In the genomic region with DNA sequence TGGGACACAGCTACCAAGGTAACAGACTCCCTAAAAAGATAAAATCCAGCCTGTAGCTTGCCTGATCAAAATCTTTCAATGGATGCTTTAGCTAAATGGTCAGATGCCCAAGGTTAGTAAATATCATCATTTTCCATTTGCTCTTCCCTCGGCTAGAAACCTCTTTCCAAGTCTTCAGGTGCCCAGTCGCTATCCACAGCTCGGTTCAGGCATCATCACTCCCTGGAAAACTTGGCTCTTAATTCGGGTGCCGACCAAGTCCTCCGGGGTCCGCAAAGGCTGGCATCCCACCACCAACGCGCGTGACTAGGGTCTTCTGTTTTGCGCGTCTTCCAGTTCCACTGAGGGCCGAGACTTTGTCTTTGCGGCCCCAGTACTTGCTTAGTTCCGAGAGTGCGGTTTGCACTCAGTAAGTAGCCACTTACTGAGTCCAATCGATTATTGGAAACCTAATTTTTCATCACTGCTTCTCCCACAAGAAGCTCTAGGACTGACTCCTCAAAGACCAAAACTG, we compare ENCODE assay signal across 8 cellular contexts. TPM values are rescaled to one million over a fixed set of nuclear protein-coding genes. Genes with fewer than 3 reads are reported as not detected.
DNase-seq lines count a peak whose midpoint lies in the region; ATAC-seq, FAIRE-seq and TF ChIP-seq lines count a peak whose summit lies in the region.

No MANE protein-coding gene starts in this region.

- no peaks in the 10 kb centered on the region for H3K27me3 ChIP-seq in endothelial cell of umbilical vein (ENCODE audit: control insufficient read depth in 2 of 2, insufficient read depth in 2 of 2, low read length in 2 of 2)

- TF ChIP-seq CTCF in endothelial cell of umbilical vein (IDR thresholded peaks at IDR 0.05; ENCODE audit: extremely low read depth in 1 of 2, insufficient read depth in 1 of 2, low read depth in 1 of 2, low read length in 2 of 2): no peak

- H3K9me3 ChIP-seq in endothelial cell of umbilical vein (replicated peaks; ENCODE audit: control insufficient read depth, insufficient read depth, low read length): no peaks in the 10 kb centered on the region

- peak overlapping the region; percentile 81 for H3K9ac ChIP-seq in endothelial cell of umbilical vein (replicated peaks; ENCODE audit: extremely low read depth, insufficient read depth, low read length)

- H3K79me2 ChIP-seq in endothelial cell of umbilical vein (ENCODE audit: control insufficient read depth, insufficient read depth, low read length): no peaks in the 10 kb centered on the region

- H3K4me1 ChIP-seq in endothelial cell of umbilical vein (ENCODE audit: control insufficient read depth, extremely low read depth, insufficient read depth, low read length): peaks cover 6% of the 10 kb centered on the region

- no peaks in the 10 kb centered on the region for H4K20me1 ChIP-seq in endothelial cell of umbilical vein (replicated peaks; ENCODE audit: control insufficient read depth, extremely low read depth, insufficient read depth, low read length)

- FAIRE-seq in endothelial cell of umbilical vein (lab: Jason Lieb, UNC): no peak

- H3K27ac ChIP-seq in endothelial cell of umbilical vein (ENCODE audit: insufficient read depth, low read depth, low read length): peak overlapping the region; percentile 60

- POLR2A ChIA-PET in endothelial cell of umbilical vein (lab: Charles Lee): no interaction called here

- peak overlapping the region; percentile 38 for H2AFZ ChIP-seq in endothelial cell of umbilical vein (ENCODE audit: low read depth, low read length)

- TSS peak; percentile 15 for BruUV-seq in endothelial cell of umbilical vein (replicated peaks; lab: Mats Ljungman, UMichigan)

- CTCF ChIA-PET in endothelial cell of umbilical vein (lab: Charles Lee): interaction anchor here (0.9 to 2.5 kb wide), 3 partner anchors 13 to 60 kb away, joined by 3 to 8 read pairs (median 3); a partner anchor contains a TSS

- DNase-seq in OCI-M1 (lab: John Stamatoyannopoulos, UW): peak; percentile 58
- no peak for DNase-seq in endothelial cell of umbilical vein (ENCODE audit: low read depth, low spot score)
- DNase-seq in pons (ENCODE audit: low spot score): peak; percentile 20
- no peak for DNase-seq in NCI-H2029 (lab: John Stamatoyannopoulos, UW)

- H3K9me1 ChIP-seq in endothelial cell of umbilical vein (replicated peaks; ENCODE audit: control insufficient read depth, extremely low read depth, insufficient read depth, low read length): no peaks in the 10 kb centered on the region

- dilution Hi-C loops in endothelial cell of umbilical vein (cut with MboI; ENCODE audit: extremely low pct_ligation_motif_present, low sequenced_read_pairs): no loop called here

- peak overlapping the region; percentile 84 for H3K4me2 ChIP-seq in endothelial cell of umbilical vein (ENCODE audit: insufficient read depth, low read length)

- H3K4me3 ChIP-seq in GM08714 (ENCODE audit: low read length) (peak overlapping the region; percentile 84), endothelial cell of umbilical vein (replicated peaks in 1 of 3; ENCODE audit: insufficient read depth in 1 of 3, low read depth in 1 of 3, low read length in 3 of 3) (peak overlapping the region; percentile 25 to 83 (median 79))

- TF ChIP-seq POLR2A in endothelial cell of umbilical vein (IDR thresholded peaks at IDR 0.05; ENCODE audit: low read depth, low read length): no peak

- no peaks in the 10 kb centered on the region for H3K36me3 ChIP-seq in endothelial cell of umbilical vein (ENCODE audit: control insufficient read depth in 2 of 2, extremely low read depth in 1 of 2, insufficient read depth in 2 of 2, low read length in 2 of 2)

- intact Hi-C loops in endothelial cell of umbilical vein (cut with micrococcal nuclease): loop anchor here (5.0 to 10.0 kb wide), 2 partner anchors 413 to 639 kb away; a partner anchor contains a TSS

- no peak for ATAC-seq in GM21526 (IDR thresholded peaks at IDR 0.05; ENCODE audit: low FRiP score, unreplicated experiment)
- no peak for ATAC-seq in HG03460 (IDR thresholded peaks at IDR 0.05; ENCODE audit: unreplicated experiment)
- no peak for ATAC-seq in HG03354 (IDR thresholded peaks at IDR 0.05; ENCODE audit: poor library complexity, severe bottlenecking, unreplicated experiment)

TF ChIP-seq in endothelial cell of umbilical vein, 7 proteins besides CTCF, POLR2A, EP300 and RAD21:
- TF ChIP-seq GATA2 (IDR thresholded peaks at IDR 0.05; ENCODE audit: insufficient read depth, insufficient read length, low read depth, low read length): no peak
- TF ChIP-seq, protein P1, sequence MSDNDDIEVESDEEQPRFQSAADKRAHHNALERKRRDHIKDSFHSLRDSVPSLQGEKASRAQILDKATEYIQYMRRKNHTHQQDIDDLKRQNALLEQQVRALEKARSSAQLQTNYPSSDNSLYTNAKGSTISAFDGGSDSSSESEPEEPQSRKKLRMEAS (IDR thresholded peaks at IDR 0.05; ENCODE audit: insufficient read depth, insufficient read length): no peak
- TF ChIP-seq FOS (IDR thresholded peaks at IDR 0.05; ENCODE audit: borderline replicate concordance, insufficient read depth, low read length): no peak
- no peak for TF ChIP-seq EZH2 (IDR thresholded peaks at IDR 0.05; ENCODE audit: borderline replicate concordance, low read depth, low read length, severe bottlenecking)
- no peak for TF ChIP-seq JUN (IDR thresholded peaks at IDR 0.05; ENCODE audit: borderline replicate concordance, insufficient read depth, insufficient read length, low read depth)
- no peak for TF ChIP-seq MYC (IDR thresholded peaks at IDR 0.05; ENCODE audit: low read depth, low read length)
- no peak for TF ChIP-seq POLR2AphosphoS5 (IDR thresholded peaks at IDR 0.05; ENCODE audit: insufficient read depth, low read depth, low read length)

RNA-seq across cellular contexts. Expression of a gene that starts 44.3 kb away (rescaled TPM):
- total RNA-seq in endothelial cell of umbilical vein: not detected in 2 replicates
- not detected in 2 replicates for polyA plus RNA-seq in endothelial cell of umbilical vein
- polyA plus RNA-seq in endothelial cell of umbilical vein (2011; cell fraction: cytosol; rRNA removed): not detected in 2 replicates
- polyA plus RNA-seq in endothelial cell of umbilical vein (2011; cell fraction: nucleus; rRNA removed): not detected in 2 replicates
- not detected in 2 replicates for polyA plus RNA-seq in endothelial cell of umbilical vein (2012)
- polyA minus RNA-seq in endothelial cell of umbilical vein: not detected in 2 replicates
- polyA minus RNA-seq in endothelial cell of umbilical vein (2011; cell fraction: cytosol; rRNA and poly(A)+ RNA removed): not detected
- polyA minus RNA-seq in endothelial cell of umbilical vein (2011; cell fraction: nucleus; rRNA and poly(A)+ RNA removed): not detected in 2 replicates

RNA-seq across cellular contexts. Expression of a gene that starts 52.3 kb away (rescaled TPM):
- total RNA-seq in endothelial cell of umbilical vein: not detected in 2 replicates
- not detected in 2 replicates for polyA plus RNA-seq in endothelial cell of umbilical vein
- polyA plus RNA-seq in endothelial cell of umbilical vein (2011; cell fraction: cytosol; rRNA removed): not detected in 2 replicates
- polyA plus RNA-seq in endothelial cell of umbilical vein (2011; cell fraction: nucleus; rRNA removed): not detected in 2 replicates
- not detected in 2 replicates for polyA plus RNA-seq in endothelial cell of umbilical vein (2012)
- polyA minus RNA-seq in endothelial cell of umbilical vein: not detected in 2 replicates
- polyA minus RNA-seq in endothelial cell of umbilical vein (2011; cell fraction: cytosol; rRNA and poly(A)+ RNA removed): not detected
- not detected in 2 replicates for polyA minus RNA-seq in endothelial cell of umbilical vein (2011; cell fraction: nucleus; rRNA and poly(A)+ RNA removed)

RNA-seq across cellular contexts. Expression of a gene that starts 59.9 kb away (rescaled TPM):
- total RNA-seq in endothelial cell of umbilical vein: 37.5 and 37.9 TPM in 2 replicates
- polyA plus RNA-seq in endothelial cell of umbilical vein: 10.9 and 14.2 TPM in 2 replicates
- 17.2 and 18.1 TPM in 2 replicates for polyA plus RNA-seq in endothelial cell of umbilical vein (2011; cell fraction: cytosol; rRNA removed)
- 37.5 and 42.5 TPM in 2 replicates for polyA plus RNA-seq in endothelial cell of umbilical vein (2011; cell fraction: nucleus; rRNA removed)
- polyA plus RNA-seq in endothelial cell of umbilical vein (2012): 34.5 and 38.5 TPM in 2 replicates
- 29.9 and 31.6 TPM in 2 replicates for polyA minus RNA-seq in endothelial cell of umbilical vein
- polyA minus RNA-seq in endothelial cell of umbilical vein (2011; cell fraction: cytosol; rRNA and poly(A)+ RNA removed): 18.4 TPM
- 26.0 and 43.4 TPM in 2 replicates for polyA minus RNA-seq in endothelial cell of umbilical vein (2011; cell fraction: nucleus; rRNA and poly(A)+ RNA removed)

Comparison
In these comparisons a context has a peak if more than half of its experiments do, and no peak if none do; other contexts are left out.
1. DNase-seq: peak in OCI-M1 (single experiment) and pons (single experiment); none in endothelial cell of umbilical vein (single experiment) and NCI-H2029 (single experiment).